32 cellular contexts compared by ENCODE assay signal in genomic region chr18:46236156-46236555, GRCh38.
"Had no signal": no experiment of that assay in that cellular context is flagged by ENCODE, and none has a peak within 500 bp of the region (broad histone marks: within the 10 kb centered on the region; RNA-seq: fewer than 3 reads in every experiment).

No MANE protein-coding gene starts in this region.

- DNase-seq: activated B cell treated with CpG ODN at 0.5 μM for 24 hours; activated CD4-positive, alpha-beta memory T cell treated with anti-CD3 and anti-CD28 coated beads for 36 hours; activated CD4-positive, alpha-beta T cell treated with anti-CD3 and anti-CD28 coated beads for 4 hours; activated CD4-positive, alpha-beta T cell treated with anti-CD3 and anti-CD28 coated beads, Interleukin-2, amount 10 ng/mL, durations not matched to agents 24 days and 14 days; activated CD4-positive, alpha-beta T cell treated with anti-CD3 and anti-CD28 coated beads, Interleukin-2, amount 50 U/mL, for 1 hour; activated CD4-positive, alpha-beta T cell treated with anti-CD3 and anti-CD28 coated beads, Interleukin-2, amount 50 U/mL, for 4 hours; activated CD4-positive, CD25-positive, alpha-beta regulatory T cell treated with anti-CD3 and anti-CD28 coated beads, Interleukin-2, amount 50 U/mL, for 72 hours; activated CD8-positive, alpha-beta memory T cell treated with anti-CD3 and anti-CD28 coated beads, Interleukin-2, amount 50 U/mL, for 4 hours; activated CD8-positive, alpha-beta T cell treated with anti-CD3 and anti-CD28 coated beads for 36 hours; activated effector memory CD4-positive, alpha-beta T cell treated with anti-CD3 and anti-CD28 coated beads, Interleukin-2, amount 50 U/mL, for 16 hours; activated gamma-delta T cell treated with Interleukin-2 at 50 U/mL for 16 hours; activated naive CD4-positive, alpha-beta T cell; activated naive CD4-positive, alpha-beta T cell treated with anti-CD3 and anti-CD28 coated beads for 36 hours; activated naive CD4-positive, alpha-beta T cell treated with anti-CD3 and anti-CD28 coated beads, Interleukin-2, amount 50 U/mL, for 16 hours; activated naive CD8-positive, alpha-beta T cell treated with anti-CD3 and anti-CD28 coated beads for 36 hours; activated T-cell treated with anti-CD3 and anti-CD28 coated beads for 4 hours; activated T-cell treated with anti-CD3 and anti-CD28 coated beads, Interleukin-2, amount 50 U/mL, for 1 hour; activated T-cell treated with anti-CD3 and anti-CD28 coated beads, Interleukin-2, amount 50 U/mL, for 4 hours; activated T-cell treated with anti-CD3 and anti-CD28 coated beads, Interleukin-2, amount 50 U/mL, for 72 hours; adrenal gland; amniotic stem cell; aorta; body of pancreas; brain microvascular endothelial cell; central memory CD4-positive, alpha-beta T cell; T-helper 2 cell; T-helper 9 cell had no signal

- H3K9me3 ChIP-seq: adrenal gland, body of pancreas, breast epithelium had no signal

- H3K27ac ChIP-seq: adrenal gland, body of pancreas, brain microvascular endothelial cell, breast epithelium, VCaP had no signal

- H3K36me3 ChIP-seq: adrenal gland, brain microvascular endothelial cell, breast epithelium had no signal

- FAIRE-seq: TTC549 had no signal

- H3K27me3 ChIP-seq: adrenal gland, body of pancreas, brain microvascular endothelial cell, breast epithelium had no signal

- ATAC-seq: activated CD8-positive, alpha-beta T cell treated with anti-CD3 and anti-CD28 coated beads for 36 hours; activated naive CD4-positive, alpha-beta T cell treated with anti-CD3 and anti-CD28 coated beads, Interleukin-2, amount 50 U/mL, for 72 hours; activated T-cell treated with anti-CD3 and anti-CD28 coated beads, Interleukin-2, amount 50 U/mL, for 4 hours; activated T-cell treated with anti-CD3 and anti-CD28 coated beads, Interleukin-2, amount 50 U/mL, for 72 hours; activated T-helper 17 cell treated with anti-CD3 and anti-CD28 coated beads, Interleukin-2, amount 50 U/mL, for 72 hours; body of pancreas had no signal

- H3K4me3 ChIP-seq: adrenal gland, body of pancreas, breast epithelium had no signal

- H3K4me1 ChIP-seq: body of pancreas, breast epithelium had no signal
